Comparison of ENCODE assay signal across 14 cellular contexts in genomic region chr20:47686545-47686944, GRCh38.
A peak's percentile ranks its signal among the peaks of the same experiment; 100 is the strongest.
DNase-seq lines count a peak whose midpoint lies in the region; ATAC-seq, FAIRE-seq and TF ChIP-seq lines count a peak whose summit lies in the region.
"Had no signal": no experiment of that assay in that cellular context is flagged by ENCODE, and none has a peak within 500 bp of the region (broad histone marks: within the 10 kb centered on the region; RNA-seq: fewer than 3 reads in every experiment).

No MANE protein-coding gene starts in this region.

- no peaks in the 10 kb centered on the region for H4K20me1 ChIP-seq in HepG2 (ENCODE audit: insufficient read depth, low read length)

- BruUV-seq in HepG2 (replicated peaks; lab: Mats Ljungman, UMichigan) = no TSS peak

- no peak for TF ChIP-seq POLR2A in HepG2 (IDR thresholded peaks at IDR 0.05; ENCODE audit: insufficient read depth in 1 of 2, low read depth in 2 of 2, low read length in 2 of 2)
- no peak for TF ChIP-seq POLR2A in right lobe of liver (IDR thresholded peaks at IDR 0.05)

- H2BK120ac ChIP-seq in mesenchymal stem cell (ENCODE audit: low read depth, low read length) = no peak overlapping the region

- H3K36me3 ChIP-seq in HepG2 (replicated peaks in 1 of 2; ENCODE audit: control insufficient read depth in 1 of 2, insufficient read depth in 2 of 2, low read length in 2 of 2) (no peaks in the 10 kb centered on the region; a peak in 1 of 5 replicates), right lobe of liver (peaks cover 0 to 2% (median 0%) of the 10 kb centered on the region in 4 donors), mesenchymal stem cell (ENCODE audit: control insufficient read depth in 1 of 2, insufficient read depth in 2 of 2, low read depth in 1 of 2, low read length in 2 of 2) (peaks cover 0 to 37% of the 10 kb centered on the region in 2 experiments), aorta (ENCODE audit: control insufficient read depth in 1 of 2, insufficient read depth in 2 of 2, low read length in 1 of 2) (peaks cover 0 to 5% of the 10 kb centered on the region in 2 donors)
- H3K36me3 ChIP-seq: HAP-1 had no signal

- TF ChIP-seq CTCF in HepG2 (CRISPR knock-in tag; IDR thresholded peaks at IDR 0.05) = no peak
- TF ChIP-seq CTCF in right lobe of liver (IDR thresholded peaks at IDR 0.05) = no peak
- no peak for TF ChIP-seq CTCF in astrocyte of the spinal cord (IDR thresholded peaks at IDR 0.05; ENCODE audit: low read depth, low read length)
- TF ChIP-seq CTCF in GM13976 (IDR thresholded peaks at IDR 0.05; ENCODE audit: borderline replicate concordance, control extremely low read depth, extremely low read depth, insufficient read depth, missing control alignments) = no peak

- H3K4me1 ChIP-seq in HepG2 (ENCODE audit: insufficient read depth, low read length) = peaks cover 22% of the 10 kb centered on the region
- H3K4me1 ChIP-seq in right lobe of liver = no peaks in the 10 kb centered on the region
- peaks cover 20% of the 10 kb centered on the region for H3K4me1 ChIP-seq in mesenchymal stem cell (ENCODE audit: control insufficient read depth, insufficient read depth, low read depth, low read length)
- H3K4me1 ChIP-seq in aorta (ENCODE audit: control insufficient read depth in 1 of 2, insufficient read depth in 2 of 2, low read length in 2 of 2) = no peaks in the 10 kb centered on the region
- H3K4me1 ChIP-seq: HAP-1 had no signal

- H3K4me3 ChIP-seq in HepG2 (replicated peaks in 1 of 3; ENCODE audit: insufficient read depth in 1 of 3, low read depth in 2 of 3, low read length in 3 of 3) = no peak overlapping the region
- no peak overlapping the region for H3K4me3 ChIP-seq in right lobe of liver
- no peak overlapping the region for H3K4me3 ChIP-seq in astrocyte of the spinal cord (ENCODE audit: low read depth, low read length)
- no peak overlapping the region for H3K4me3 ChIP-seq in mesenchymal stem cell (ENCODE audit: insufficient read depth in 1 of 2, low read depth in 1 of 2, low read length in 2 of 2)
- no peak overlapping the region for H3K4me3 ChIP-seq in aorta (ENCODE audit: low read length in 2 of 2)
- H3K4me3 ChIP-seq: HAP-1, skin epidermis had no signal

- H4K8ac ChIP-seq in mesenchymal stem cell (ENCODE audit: low read length) = no peak overlapping the region

- intact Hi-C loops in HepG2 (cut with micrococcal nuclease; ENCODE audit: unreplicated experiment) = no loop called here
- intact Hi-C loops in right lobe of liver (cut with DNase I) = no loop called here
- intact Hi-C loops in aorta (cut with DNase I) = no loop called here

- in situ Hi-C loops in HepG2 (cut with HindIII; ENCODE audit: extremely low pct_ligation_motif_present, low pct_unique_long_range_greater_than_20kb) = no loop called here
- in situ Hi-C loops in astrocyte of the spinal cord (cut with HindIII; ENCODE audit: low sequenced_read_pairs) = no loop called here
- in situ Hi-C loops in GM13976 (cut with MboI; ENCODE audit: low sequenced_read_pairs, unreplicated experiment) = loop anchor here (25.0 kb wide), 1 partner anchor 926 kb away; no protein-coding TSS in a partner anchor

- POLR2A ChIA-PET in HepG2 (lab: Yijun Ruan, JAX) = no interaction called here

- H3K79me1 ChIP-seq in mesenchymal stem cell (replicated peaks; ENCODE audit: low read length, poor library complexity, severe bottlenecking) = no peaks in the 10 kb centered on the region

- no peak overlapping the region for H3K4me2 ChIP-seq in HepG2 (ENCODE audit: low read depth, low read length)
- peak overlapping the region; percentile 37 for H3K4me2 ChIP-seq in mesenchymal stem cell (ENCODE audit: low read length, poor library complexity, severe bottlenecking)

- FAIRE-seq in HepG2 (lab: Jason Lieb, UNC) = no peak

- ATAC-seq in HepG2 (no peak), right lobe of liver (no peak), aorta (ENCODE audit: low FRiP score) (peak; percentile 24), HG02588 (IDR thresholded peaks at IDR 0.05; ENCODE audit: unreplicated experiment) (no peak), GM18861 (IDR thresholded peaks at IDR 0.05; ENCODE audit: unreplicated experiment) (no peak)

- H3K79me2 ChIP-seq in HepG2 (ENCODE audit: insufficient read depth, low read length) = no peaks in the 10 kb centered on the region

- no peak overlapping the region for H3K9ac ChIP-seq in HepG2 (ENCODE audit: insufficient read depth, low read depth, low read length)
- peak overlapping the region; percentile 60 for H3K9ac ChIP-seq in mesenchymal stem cell (ENCODE audit: low read length)

- H3K4ac ChIP-seq in mesenchymal stem cell (ENCODE audit: low read depth in 1 of 2, low read length in 2 of 2) = no peak overlapping the region

- H2AFZ ChIP-seq in HepG2 (ENCODE audit: low read length) (no peak overlapping the region), mesenchymal stem cell (ENCODE audit: low read depth, low read length) (no peak overlapping the region)

- DNase-seq in HepG2 (ENCODE audit: low spot score) (no peak), right lobe of liver (no peak), astrocyte of the spinal cord (ENCODE audit: low read depth, low spot score) (peak; percentile 96), mesenchymal stem cell (peak; percentile 55), aorta (peak in 1 of 2 donors; percentile 73), GM13976 (ENCODE audit: low spot score) (no peak)
- DNase-seq: activated CD4-positive, alpha-beta T cell treated with anti-CD3 and anti-CD28 coated beads, Interleukin-2, amount 50 U/mL, for 1 hour; caudate nucleus; DMS153; NCI-H1930 had no signal

- WGBS in HepG2 (ENCODE audit: low lambda C conversion rate) = 85% methylated on average over 14 of the region's 14 CpGs
- no CpG with 5 or more reads among the region's 14 CpGs for WGBS in right lobe of liver (ENCODE audit: insufficient coverage, low coverage, low lambda C conversion rate, missing lambda C conversion rate)
- 80% methylated on average over 14 of the region's 14 CpGs for WGBS in mesenchymal stem cell
- WGBS in aorta, 2 donors = 32 to 36% methylated on average over 14 of the region's 14 CpGs

- TF ChIP-seq EP300 in HepG2 (IDR thresholded peaks at IDR 0.05; ENCODE audit: low read depth in 2 of 2, low read length in 2 of 2) (no peak), HepG2 (CRISPR knock-in tag; IDR thresholded peaks at IDR 0.05; ENCODE audit: borderline replicate concordance) (no peak)

- no peak overlapping the region for H3K27ac ChIP-seq in HepG2 (ENCODE audit: extremely low read length, insufficient read depth, low read length)
- no peak overlapping the region for H3K27ac ChIP-seq in right lobe of liver
- peak overlapping the region; percentile 21 for H3K27ac ChIP-seq in mesenchymal stem cell (ENCODE audit: low read length, poor library complexity, severe bottlenecking)
- H3K27ac ChIP-seq in aorta (ENCODE audit: low read depth in 1 of 2, low read length in 2 of 2) = no peak overlapping the region
- H3K27ac ChIP-seq: skin epidermis had no signal

- CTCF ChIA-PET in HepG2 (lab: Yijun Ruan, JAX; ENCODE audit: low intra/inter-chr PET ratio, low total read pairs) = no interaction called here

- H3K14ac ChIP-seq in mesenchymal stem cell (ENCODE audit: low read length in 2 of 2) = no peak overlapping the region

- no peaks in the 10 kb centered on the region for H3K27me3 ChIP-seq in HepG2 (ENCODE audit: control insufficient read depth in 1 of 2, insufficient read depth in 2 of 2, low read length in 2 of 2)
- H3K27me3 ChIP-seq in right lobe of liver = no peaks in the 10 kb centered on the region
- H3K27me3 ChIP-seq in mesenchymal stem cell (ENCODE audit: control insufficient read depth in 1 of 2, insufficient read depth in 1 of 2, low read length in 2 of 2) = no peaks in the 10 kb centered on the region
- H3K27me3 ChIP-seq in aorta (ENCODE audit: control insufficient read depth in 1 of 2, insufficient read depth in 2 of 2, low read length in 1 of 2) = no peaks in the 10 kb centered on the region

- no peak overlapping the region for H4K91ac ChIP-seq in mesenchymal stem cell (ENCODE audit: low read length)

- H2BK15ac ChIP-seq in mesenchymal stem cell (ENCODE audit: low read depth, poor library complexity, severe bottlenecking) = no peak overlapping the region

- no peak overlapping the region for H2AK5ac ChIP-seq in mesenchymal stem cell (ENCODE audit: low read length, severe bottlenecking)

- no peak overlapping the region for H3K18ac ChIP-seq in mesenchymal stem cell (ENCODE audit: low read depth in 1 of 2, low read length in 2 of 2)

- no peak for TF ChIP-seq RAD21 in HepG2 (CRISPR knock-in tag; IDR thresholded peaks at IDR 0.05)

- no peak overlapping the region for H2BK12ac ChIP-seq in mesenchymal stem cell (ENCODE audit: low read length in 2 of 2)

- no peak overlapping the region for H2BK5ac ChIP-seq in mesenchymal stem cell (ENCODE audit: low read depth, low read length, poor library complexity, severe bottlenecking)

- H3K23ac ChIP-seq in mesenchymal stem cell (ENCODE audit: low read length in 2 of 2) = no peak overlapping the region

- H3K9me3 ChIP-seq in HepG2 (ENCODE audit: low read length) (no peaks in the 10 kb centered on the region), right lobe of liver (peaks cover 0 to 5% (median 2%) of the 10 kb centered on the region in 4 donors), mesenchymal stem cell (ENCODE audit: control insufficient read depth, low read length) (peaks cover 18% of the 10 kb centered on the region), aorta (ENCODE audit: control insufficient read depth, low read length) (no peaks in the 10 kb centered on the region)
- H3K9me3 ChIP-seq: HAP-1 had no signal

TF ChIP-seq in HepG2, 621 proteins besides CTCF, POLR2A, EP300 and RAD21 (continues in another document):
- TF ChIP-seq ZNF607 (CRISPR knock-in tag; IDR thresholded peaks at IDR 0.05; ENCODE audit: borderline replicate concordance) = no peak

Comparison
In these comparisons a context has a peak if more than half of its experiments do, and no peak if none do; other contexts are left out.
1. DNase-seq: peak in astrocyte of the spinal cord (single experiment) and mesenchymal stem cell (single experiment); none in HepG2 (single experiment), right lobe of liver (0 of 3) and GM13976 (single experiment).